1 cellular context compared by ENCODE assay signal in genomic region chr2:104864280-104864599, GRCh38.
TF ChIP-seq lines count a peak whose summit lies in the region.

No MANE protein-coding gene starts in this region.

TF ChIP-seq in WTC11, 78 proteins besides CTCF, POLR2A, EP300 and RAD21 (continued from another document):
- no peak for TF ChIP-seq ATF2 (CRISPR knock-in tag; IDR thresholded peaks at IDR 0.05; ENCODE audit: borderline replicate concordance, low read depth)
- TF ChIP-seq GABPB1 (CRISPR knock-in tag; IDR thresholded peaks at IDR 0.05): no peak
